Comparison of ENCODE assay signal across 18 cellular contexts in genomic region chr11:104556606-104557301, GRCh38.
"Had no signal": no experiment of that assay in that cellular context is flagged by ENCODE, and none has a peak within 500 bp of the region (broad histone marks: within the 10 kb centered on the region; RNA-seq: fewer than 3 reads in every experiment).

No MANE protein-coding gene starts in this region.

- H3K27me3 ChIP-seq: body of pancreas, gastrocnemius medialis, ovary, tibial artery, vagina had no signal

- H3K4me1 ChIP-seq: body of pancreas, gastrocnemius medialis, tibial artery, vagina had no signal

- H3K4me1 Mint-ChIP-seq: stimulated activated memory B cell treated with anti-CD40 and anti-IgM and Interleukin-4, amounts not matched to agents 10 μg/mL and 1 μg/mL and 100 μg/mL, for 72 hours had no signal

- ATAC-seq: body of pancreas; gastrocnemius medialis; left ventricle myocardium superior; stimulated activated memory B cell treated with anti-CD40 and anti-IgM and Interleukin-4, amounts not matched to agents 10 μg/mL and 1 μg/mL and 100 μg/mL, for 72 hours had no signal

- H3K4me3 Mint-ChIP-seq: neural crest cell; stimulated activated memory B cell treated with anti-CD40 and anti-IgM and Interleukin-4, amounts not matched to agents 10 μg/mL and 1 μg/mL and 100 μg/mL, for 72 hours had no signal

- H3K4me3 ChIP-seq: body of pancreas, gastrocnemius medialis, ovary, skin epidermis, tibial artery, vagina had no signal

- H3K36me3 Mint-ChIP-seq: stimulated activated memory B cell treated with anti-CD40 and anti-IgM and Interleukin-4, amounts not matched to agents 10 μg/mL and 1 μg/mL and 100 μg/mL, for 72 hours had no signal

- H3K9me3 Mint-ChIP-seq: neural crest cell; stimulated activated memory B cell treated with anti-CD40 and anti-IgM and Interleukin-4, amounts not matched to agents 10 μg/mL and 1 μg/mL and 100 μg/mL, for 72 hours had no signal

- H3K9me3 ChIP-seq: body of pancreas, gastrocnemius medialis, ovary, tibial artery, vagina had no signal

- DNase-seq: activated CD4-positive, CD25-positive, alpha-beta regulatory T cell; activated naive CD4-positive, alpha-beta T cell treated with anti-CD3 and anti-CD28 coated beads, Interleukin-2, amount 50 U/mL, for 16 hours; activated T-cell treated with anti-CD3 and anti-CD28 coated beads, Interleukin-2, amount 50 U/mL, for 1 hour; amniotic stem cell; body of pancreas; central memory CD4-positive, alpha-beta T cell; cortex of kidney; effector memory CD4-positive, alpha-beta T cell; gastrocnemius medialis; kidney; left ventricle myocardium superior; ovary; tibial artery had no signal

- H3K27ac Mint-ChIP-seq: stimulated activated memory B cell treated with anti-CD40 and anti-IgM and Interleukin-4, amounts not matched to agents 10 μg/mL and 1 μg/mL and 100 μg/mL, for 72 hours had no signal

- H3K27ac ChIP-seq: body of pancreas, epithelial cell of prostate, gastrocnemius medialis, ovary, skin epidermis, tibial artery, vagina had no signal

- H3K36me3 ChIP-seq: gastrocnemius medialis, ovary, tibial artery, vagina had no signal
